21 cellular contexts compared by ENCODE assay signal in genomic region chr7:128836729-128837348, GRCh38. TPM values are rescaled to one million over a fixed set of nuclear protein-coding genes. Genes with fewer than 3 reads are reported as not detected.
DNase-seq lines count a peak whose midpoint lies in the region; ATAC-seq and TF ChIP-seq lines count a peak whose summit lies in the region.
"Had no signal": no experiment of that assay in that cellular context is flagged by ENCODE, and none has a peak within 500 bp of the region (broad histone marks: within the 10 kb centered on the region; RNA-seq: fewer than 3 reads in every experiment).

No MANE protein-coding gene starts in this region.

- intact Hi-C loops in head of caudate nucleus (cut with DNase I) (no loop called here), vagina (cut with DNase I) (no loop called here)
- intact Hi-C loops in CD8-positive, alpha-beta T cell (cut with DNase I, micrococcal nuclease) = no loop called here

- no peak overlapping the region for H3K27ac Mint-ChIP-seq in activated naive CD8-positive, alpha-beta T cell treated with anti-CD3 and anti-CD28 coated beads, Interleukin-2, amount 10 ng/mL, durations not matched to agents 7 days and 5 days
- no peak overlapping the region for H3K27ac Mint-ChIP-seq in activated naive CD8-positive, alpha-beta T cell treated with anti-CD3 and anti-CD28 coated beads, Interleukin-2, amount 50 U/mL, for 24 hours
- no peak overlapping the region for H3K27ac Mint-ChIP-seq in CD8-positive, alpha-beta T cell
- H3K27ac Mint-ChIP-seq: activated CD8-positive, alpha-beta memory T cell treated with anti-CD3 and anti-CD28 coated beads, Interleukin-2, amount 10 ng/mL, durations not matched to agents 7 days and 5 days; CD4-positive, CD25-positive, alpha-beta regulatory T cell; endodermal cell; stimulated activated naive B cell treated with anti-CD40 and anti-IgM and Interleukin-4, amounts not matched to agents 10 μg/mL and 1 μg/mL and 100 μg/mL, for 72 hours; WTC11 had no signal

- peaks cover 5% of the 10 kb centered on the region for H3K27me3 Mint-ChIP-seq in activated naive CD8-positive, alpha-beta T cell treated with anti-CD3 and anti-CD28 coated beads, Interleukin-2, amount 10 ng/mL, durations not matched to agents 7 days and 5 days
- H3K27me3 Mint-ChIP-seq in activated naive CD8-positive, alpha-beta T cell treated with anti-CD3 and anti-CD28 coated beads, Interleukin-2, amount 50 U/mL, for 24 hours = peaks cover 2% of the 10 kb centered on the region
- H3K27me3 Mint-ChIP-seq in CD8-positive, alpha-beta T cell (ENCODE audit: low read depth) = no peaks in the 10 kb centered on the region

- no peak for TF ChIP-seq CTCF in vagina (IDR thresholded peaks at IDR 0.05)
- no peak for TF ChIP-seq CTCF in CD8-positive, alpha-beta T cell (IDR thresholded peaks at IDR 0.05)

- H3K4me1 Mint-ChIP-seq in activated naive CD8-positive, alpha-beta T cell treated with anti-CD3 and anti-CD28 coated beads, Interleukin-2, amount 10 ng/mL, durations not matched to agents 7 days and 5 days = no peaks in the 10 kb centered on the region
- H3K4me1 Mint-ChIP-seq in activated naive CD8-positive, alpha-beta T cell treated with anti-CD3 and anti-CD28 coated beads, Interleukin-2, amount 50 U/mL, for 24 hours = peaks cover 3% of the 10 kb centered on the region
- peaks cover 2% of the 10 kb centered on the region for H3K4me1 Mint-ChIP-seq in CD8-positive, alpha-beta T cell (ENCODE audit: low read depth)
- H3K4me1 Mint-ChIP-seq: activated CD8-positive, alpha-beta memory T cell treated with anti-CD3 and anti-CD28 coated beads, Interleukin-2, amount 10 ng/mL, durations not matched to agents 7 days and 5 days had no signal

- H3K9me3 Mint-ChIP-seq in activated naive CD8-positive, alpha-beta T cell treated with anti-CD3 and anti-CD28 coated beads, Interleukin-2, amount 10 ng/mL, durations not matched to agents 7 days and 5 days = no peaks in the 10 kb centered on the region
- H3K9me3 Mint-ChIP-seq in activated naive CD8-positive, alpha-beta T cell treated with anti-CD3 and anti-CD28 coated beads, Interleukin-2, amount 50 U/mL, for 24 hours = no peaks in the 10 kb centered on the region
- H3K9me3 Mint-ChIP-seq in CD8-positive, alpha-beta T cell = no peaks in the 10 kb centered on the region
- H3K9me3 Mint-ChIP-seq: CD4-positive, CD25-positive, alpha-beta regulatory T cell; endodermal cell; stimulated activated naive B cell treated with anti-CD40 and anti-IgM and Interleukin-4, amounts not matched to agents 10 μg/mL and 1 μg/mL and 100 μg/mL, for 72 hours; WTC11 had no signal

- no peak for TF ChIP-seq POLR2A in vagina (IDR thresholded peaks at IDR 0.05)

- H3K4me1 ChIP-seq in vagina = peaks cover 25% of the 10 kb centered on the region
- H3K4me1 ChIP-seq in CD8-positive, alpha-beta T cell (ENCODE audit: insufficient read depth, low read length) = peaks cover 2% of the 10 kb centered on the region
- H3K4me1 ChIP-seq: right lobe of liver had no signal

- H3K4me3 ChIP-seq in vagina = no peak overlapping the region
- H3K4me3 ChIP-seq in CD8-positive, alpha-beta T cell (ENCODE audit: low read depth, low read length) = no peak overlapping the region
- H3K4me3 ChIP-seq: cardiac muscle cell, Peyer's patch, right lobe of liver had no signal

- no peaks in the 10 kb centered on the region for H3K36me3 Mint-ChIP-seq in activated naive CD8-positive, alpha-beta T cell treated with anti-CD3 and anti-CD28 coated beads, Interleukin-2, amount 10 ng/mL, durations not matched to agents 7 days and 5 days
- no peaks in the 10 kb centered on the region for H3K36me3 Mint-ChIP-seq in activated naive CD8-positive, alpha-beta T cell treated with anti-CD3 and anti-CD28 coated beads, Interleukin-2, amount 50 U/mL, for 24 hours (ENCODE audit: low read depth)
- H3K36me3 Mint-ChIP-seq in CD8-positive, alpha-beta T cell = no peaks in the 10 kb centered on the region
- H3K36me3 Mint-ChIP-seq: activated CD8-positive, alpha-beta memory T cell treated with anti-CD3 and anti-CD28 coated beads, Interleukin-2, amount 10 ng/mL, durations not matched to agents 7 days and 5 days; CD4-positive, CD25-positive, alpha-beta regulatory T cell; stimulated activated naive B cell treated with anti-CD40 and anti-IgM and Interleukin-4, amounts not matched to agents 10 μg/mL and 1 μg/mL and 100 μg/mL, for 72 hours; WTC11 had no signal

- peak; percentile 25 for DNase-seq in activated naive CD8-positive, alpha-beta T cell treated with anti-CD3 and anti-CD28 coated beads, Interleukin-2, amount 10 ng/mL, durations not matched to agents 7 days and 5 days
- DNase-seq in activated naive CD8-positive, alpha-beta T cell treated with anti-CD3 and anti-CD28 coated beads, Interleukin-2, amount 50 U/mL, for 24 hours = no peak
- peak in 41 of 42 donors; percentile 42 to 88 (median 71) for DNase-seq in head of caudate nucleus
- peak in 48 of 56 donors; percentile 6 to 73 (median 47) for DNase-seq in nucleus accumbens (lab: John Stamatoyannopoulos, UW)
- DNase-seq in vagina (ENCODE audit: extremely low spot score in 2 of 2) = no peak
- DNase-seq in CD8-positive, alpha-beta T cell = no peak
- no peak for DNase-seq in NCI-H128 (lab: John Stamatoyannopoulos, UW; ENCODE audit: unreplicated experiment)
- DNase-seq: activated CD8-positive, alpha-beta memory T cell treated with anti-CD3 and anti-CD28 coated beads, Interleukin-2, amount 10 ng/mL, durations not matched to agents 7 days and 5 days; activated gamma-delta T cell treated with Interleukin-2 at 50 U/mL for 16 hours; CD4-positive, CD25-positive, alpha-beta regulatory T cell; endodermal cell; foreskin melanocyte; HCEC 1CT; NCI-H748 treated with DMSO at 0.1 percent for 48 hours; Peyer's patch; stimulated activated naive B cell treated with anti-CD40 and anti-IgM and Interleukin-4, amounts not matched to agents 10 μg/mL and 1 μg/mL and 100 μg/mL, for 72 hours had no signal

- H3K4me3 Mint-ChIP-seq in activated naive CD8-positive, alpha-beta T cell treated with anti-CD3 and anti-CD28 coated beads, Interleukin-2, amount 10 ng/mL, durations not matched to agents 7 days and 5 days = no peak overlapping the region
- no peak overlapping the region for H3K4me3 Mint-ChIP-seq in activated naive CD8-positive, alpha-beta T cell treated with anti-CD3 and anti-CD28 coated beads, Interleukin-2, amount 50 U/mL, for 24 hours
- no peak overlapping the region for H3K4me3 Mint-ChIP-seq in CD8-positive, alpha-beta T cell
- H3K4me3 Mint-ChIP-seq: activated CD8-positive, alpha-beta memory T cell treated with anti-CD3 and anti-CD28 coated beads, Interleukin-2, amount 10 ng/mL, durations not matched to agents 7 days and 5 days; CD4-positive, CD25-positive, alpha-beta regulatory T cell; endodermal cell; stimulated activated naive B cell treated with anti-CD40 and anti-IgM and Interleukin-4, amounts not matched to agents 10 μg/mL and 1 μg/mL and 100 μg/mL, for 72 hours; WTC11 had no signal

- POLR2A ChIA-PET in activated naive CD8-positive, alpha-beta T cell treated with anti-CD3 and anti-CD28 coated beads, Interleukin-2, amount 10 ng/mL, durations not matched to agents 7 days and 5 days (lab: Charles Lee) = no interaction called here
- POLR2A ChIA-PET in CD8-positive, alpha-beta T cell (lab: Charles Lee) = no interaction called here

- H3K36me3 ChIP-seq in vagina = peaks cover 0 to 22% of the 10 kb centered on the region in 2 donors
- no peaks in the 10 kb centered on the region for H3K36me3 ChIP-seq in CD8-positive, alpha-beta T cell (ENCODE audit: insufficient read depth, low read length)
- H3K36me3 ChIP-seq: right lobe of liver had no signal

- H3K9me3 ChIP-seq in vagina = no peaks in the 10 kb centered on the region
- H3K9me3 ChIP-seq in CD8-positive, alpha-beta T cell (ENCODE audit: low read length) = no peaks in the 10 kb centered on the region
- H3K9me3 ChIP-seq: Peyer's patch, right lobe of liver had no signal

- H3K27me3 ChIP-seq in vagina = no peaks in the 10 kb centered on the region
- no peaks in the 10 kb centered on the region for H3K27me3 ChIP-seq in CD8-positive, alpha-beta T cell (ENCODE audit: insufficient read depth, low read length)
- H3K27me3 ChIP-seq: cardiac muscle cell, Peyer's patch, right lobe of liver had no signal

- ATAC-seq in activated naive CD8-positive, alpha-beta T cell treated with anti-CD3 and anti-CD28 coated beads, Interleukin-2, amount 10 ng/mL, durations not matched to agents 7 days and 5 days (ENCODE audit: low read depth) = no peak
- no peak for ATAC-seq in activated naive CD8-positive, alpha-beta T cell treated with anti-CD3 and anti-CD28 coated beads, Interleukin-2, amount 50 U/mL, for 24 hours
- ATAC-seq in GM21717 (IDR thresholded peaks at IDR 0.05; ENCODE audit: unreplicated experiment) = no peak
- no peak for ATAC-seq in CD8-positive, alpha-beta T cell
- ATAC-seq: activated CD8-positive, alpha-beta memory T cell treated with anti-CD3 and anti-CD28 coated beads, Interleukin-2, amount 10 ng/mL, durations not matched to agents 7 days and 5 days; right lobe of liver; stimulated activated naive B cell treated with anti-CD40 and anti-IgM and Interleukin-4, amounts not matched to agents 10 μg/mL and 1 μg/mL and 100 μg/mL, for 72 hours; WTC11 had no signal

- CTCF ChIA-PET in CD8-positive, alpha-beta T cell (lab: Charles Lee) = interaction anchor here (3.0 kb wide), 1 partner anchor 47 kb away, joined by 17 read pairs; no protein-coding TSS in a partner anchor

- H3K27ac ChIP-seq in vagina = peak overlapping the region; percentile 56
- no peak overlapping the region for H3K27ac ChIP-seq in CD8-positive, alpha-beta T cell (ENCODE audit: low read depth, low read length)
- H3K27ac ChIP-seq: 22Rv1, cardiac muscle cell, right lobe of liver had no signal

RNA-seq across cellular contexts. Expression of gene FLNC, which starts 6.6 kb away (rescaled TPM):
- total RNA-seq in activated naive CD8-positive, alpha-beta T cell treated with anti-CD3 and anti-CD28 coated beads, Interleukin-2, amount 10 ng/mL, durations not matched to agents 7 days and 5 days = not detected
- total RNA-seq in vagina = 31.9 TPM
- under 1 TPM in 1 of 2 experiments, not detected in 1; 0.03 TPM for total RNA-seq in CD8-positive, alpha-beta T cell
- total RNA-seq: activated CD8-positive, alpha-beta memory T cell treated with anti-CD3 and anti-CD28 coated beads, Interleukin-2, amount 10 ng/mL, durations not matched to agents 7 days and 5 days; CD4-positive, CD25-positive, alpha-beta regulatory T cell had no signal

RNA-seq across cellular contexts. Expression of gene ATP6V1F, which starts 25.8 kb away (rescaled TPM):
- 100 to 1,000 TPM; 134 TPM for total RNA-seq in activated naive CD8-positive, alpha-beta T cell treated with anti-CD3 and anti-CD28 coated beads, Interleukin-2, amount 10 ng/mL, durations not matched to agents 7 days and 5 days
- total RNA-seq in vagina = 119 TPM
- 10 to 100 TPM; 54.8 to 59.3 TPM for total RNA-seq in CD8-positive, alpha-beta T cell

RNA-seq across cellular contexts. Expression of gene CCDC136, which starts 45.1 kb away (rescaled TPM):
- total RNA-seq in activated naive CD8-positive, alpha-beta T cell treated with anti-CD3 and anti-CD28 coated beads, Interleukin-2, amount 10 ng/mL, durations not matched to agents 7 days and 5 days = 10 to 100 TPM; 13.8 to 14.5 TPM
- total RNA-seq in vagina = 17.9 TPM
- total RNA-seq in CD8-positive, alpha-beta T cell = 1 to 10 TPM; 4.8 to 5.8 TPM

Comparison
In these comparisons a context has a peak if more than half of its experiments do, and no peak if none do; other contexts are left out.
1. DNase-seq: peak in activated naive CD8-positive, alpha-beta T cell treated with anti-CD3 and anti-CD28 coated beads, Interleukin-2, amount 10 ng/mL, durations not matched to agents 7 days and 5 days (single experiment), head of caudate nucleus (41 of 42) and nucleus accumbens (48 of 56); none in activated naive CD8-positive, alpha-beta T cell treated with anti-CD3 and anti-CD28 coated beads, Interleukin-2, amount 50 U/mL, for 24 hours (single experiment), vagina (0 of 2), CD8-positive, alpha-beta T cell (0 of 7) and NCI-H128 (single experiment).
2. RNA of gene FLNC, which starts 6.6 kb away (total RNA-seq): 31.9 TPM in vagina (single experiment); 0.03 TPM in CD8-positive, alpha-beta T cell and not detected in activated naive CD8-positive, alpha-beta T cell treated with anti-CD3 and anti-CD28 coated beads, Interleukin-2, amount 10 ng/mL, durations not matched to agents 7 days and 5 days; every median in the first group is over 10 times any median in the second.